Comparison of ENCODE assay signal across 8 cellular contexts in the genomic region with DNA sequence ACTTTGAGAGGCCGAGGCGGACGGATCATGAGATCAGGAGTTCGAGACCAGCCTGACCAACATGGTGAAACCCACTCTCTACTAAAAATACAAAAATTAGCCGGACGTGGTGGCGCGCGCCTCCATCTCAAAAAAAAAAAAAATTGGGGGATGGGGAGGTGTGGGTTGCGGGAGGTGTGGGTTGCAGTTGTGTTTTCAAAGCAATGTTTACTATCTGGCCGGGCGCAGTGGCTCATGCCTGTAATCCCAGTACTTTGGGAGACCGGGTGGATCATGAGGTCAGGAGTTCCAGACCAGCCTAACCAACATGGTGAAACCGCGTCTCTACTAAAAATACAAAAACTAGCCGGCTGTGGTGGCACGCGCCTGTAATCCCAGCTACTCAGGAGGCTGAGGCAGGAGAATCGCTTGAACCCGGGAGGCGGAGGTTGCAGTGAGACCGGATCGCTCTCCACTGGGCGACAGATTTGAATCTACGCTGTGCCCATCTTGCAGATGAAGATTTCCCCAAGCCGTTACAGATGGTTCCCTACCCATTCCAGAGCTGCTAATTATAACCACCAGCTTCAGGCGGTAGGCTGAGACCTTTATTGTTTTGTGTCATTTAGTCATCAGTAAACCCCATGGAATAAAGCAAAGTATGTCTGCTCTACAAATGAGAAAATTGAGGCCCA. TPM values are rescaled to one million over a fixed set of nuclear protein-coding genes. Genes with fewer than 3 reads are reported as not detected.
DNase-seq lines count a peak whose midpoint lies in the region; ATAC-seq and TF ChIP-seq lines count a peak whose summit lies in the region.
"Not testable (repeated sequence)": the region's sequence is repeated elsewhere in the genome, so short reads cannot be mapped to it uniquely, and the experiment has no call there.

No MANE protein-coding gene starts in this region.

- peak overlapping the region; percentile 98 for H3K4me3 Mint-ChIP-seq in activated CD4-positive, alpha-beta T cell treated with anti-CD3 and anti-CD28 coated beads, Interleukin-2, amount 10 ng/mL, durations not matched to agents 24 days and 14 days
- H3K4me3 Mint-ChIP-seq in memory B cell: peak overlapping the region; percentile 96
- H3K4me3 Mint-ChIP-seq in progenitor cell of endocrine pancreas (ENCODE audit: low read depth): peak overlapping the region; percentile 99
- peak overlapping the region; percentile 96 for H3K4me3 Mint-ChIP-seq in type B pancreatic cell

- peaks cover 39% of the 10 kb centered on the region for H3K79me2 ChIP-seq in DOHH2 (ENCODE audit: control insufficient read depth, low read length)

- H3K27ac ChIP-seq in DOHH2 (ENCODE audit: low read depth, low read length): not testable (repeated sequence)
- H3K27ac ChIP-seq in brain microvascular endothelial cell: peak overlapping the region; percentile 46

- H3K4me1 Mint-ChIP-seq in activated CD4-positive, alpha-beta T cell treated with anti-CD3 and anti-CD28 coated beads, Interleukin-2, amount 10 ng/mL, durations not matched to agents 24 days and 14 days: peaks cover 22% of the 10 kb centered on the region
- peaks cover 14% of the 10 kb centered on the region for H3K4me1 Mint-ChIP-seq in memory B cell
- peaks cover 14% of the 10 kb centered on the region for H3K4me1 Mint-ChIP-seq in progenitor cell of endocrine pancreas (ENCODE audit: low read depth)
- H3K4me1 Mint-ChIP-seq in type B pancreatic cell (ENCODE audit: unreplicated experiment): peaks cover 11% of the 10 kb centered on the region

- H3K27me3 Mint-ChIP-seq in activated CD4-positive, alpha-beta T cell treated with anti-CD3 and anti-CD28 coated beads, Interleukin-2, amount 10 ng/mL, durations not matched to agents 24 days and 14 days; memory B cell; progenitor cell of endocrine pancreas; type B pancreatic cell: not testable (repeated sequence)

- H3K27me3 ChIP-seq in DOHH2 (ENCODE audit: control insufficient read depth, low read length); brain microvascular endothelial cell (replicated peaks): not testable (repeated sequence)

- not testable (repeated sequence) for H3F3A ChIP-seq in DOHH2 (ENCODE audit: control insufficient read depth, insufficient read depth)

- H3K9me3 Mint-ChIP-seq in activated CD4-positive, alpha-beta T cell treated with anti-CD3 and anti-CD28 coated beads, Interleukin-2, amount 10 ng/mL, durations not matched to agents 24 days and 14 days; memory B cell; progenitor cell of endocrine pancreas (ENCODE audit: low read depth); type B pancreatic cell: not testable (repeated sequence)

- peaks cover 11% of the 10 kb centered on the region; the same call in 1 of the 2 replicates for H4K20me1 ChIP-seq in DOHH2 (ENCODE audit: control insufficient read depth, insufficient read depth, low read depth, low read length)

- not testable (repeated sequence) for TF ChIP-seq CTCF in DOHH2 (IDR thresholded peaks at IDR 0.05; ENCODE audit: low read depth, low read length, poor library complexity, severe bottlenecking); brain microvascular endothelial cell (IDR thresholded peaks at IDR 0.05; ENCODE audit: low read depth, low read length, missing control alignments); fibroblast of the aortic adventitia (IDR thresholded peaks at IDR 0.05; ENCODE audit: insufficient read depth, low read length); progenitor cell of endocrine pancreas (IDR thresholded peaks at IDR 0.05; ENCODE audit: unreplicated experiment); type B pancreatic cell (conservative IDR thresholded peaks at IDR 0.05)

- H3K36me3 Mint-ChIP-seq in activated CD4-positive, alpha-beta T cell treated with anti-CD3 and anti-CD28 coated beads, Interleukin-2, amount 10 ng/mL, durations not matched to agents 24 days and 14 days (ENCODE audit: low read depth): peaks cover 14% of the 10 kb centered on the region
- not testable (repeated sequence) for H3K36me3 Mint-ChIP-seq in memory B cell
- peaks cover 12% of the 10 kb centered on the region for H3K36me3 Mint-ChIP-seq in progenitor cell of endocrine pancreas (ENCODE audit: insufficient read depth)
- peaks cover 12% of the 10 kb centered on the region for H3K36me3 Mint-ChIP-seq in type B pancreatic cell

- not testable (repeated sequence) for H3K9me2 ChIP-seq in DOHH2 (replicated peaks; ENCODE audit: control insufficient read depth, low read length)

- H3K27ac Mint-ChIP-seq in activated CD4-positive, alpha-beta T cell treated with anti-CD3 and anti-CD28 coated beads, Interleukin-2, amount 10 ng/mL, durations not matched to agents 24 days and 14 days: peak overlapping the region; percentile 96
- not testable (repeated sequence) for H3K27ac Mint-ChIP-seq in memory B cell
- H3K27ac Mint-ChIP-seq in progenitor cell of endocrine pancreas (peak overlapping the region; percentile 97), type B pancreatic cell (peak overlapping the region; percentile 94)

- not testable (repeated sequence) for H3K9me3 ChIP-seq in DOHH2 (ENCODE audit: control insufficient read depth, insufficient read depth, low read length)

- intact Hi-C loops in activated CD4-positive, alpha-beta T cell treated with anti-CD3 and anti-CD28 coated beads, Interleukin-2, amount 10 ng/mL, durations not matched to agents 24 days and 14 days (cut with micrococcal nuclease): loop anchor here (1.0 to 10.0 kb wide), 10 partner anchors 116 to 1424 kb away; a partner anchor contains a TSS

- in situ Hi-C loops in brain microvascular endothelial cell (cut with HindIII; ENCODE audit: low pct_ligation_motif_present, low sequenced_read_pairs): not testable (repeated sequence)

- H3K36me3 ChIP-seq in DOHH2 (ENCODE audit: control insufficient read depth, low read length): peaks cover 28% of the 10 kb centered on the region
- H3K36me3 ChIP-seq in brain microvascular endothelial cell (replicated peaks): not testable (repeated sequence)

- H3K4me2 ChIP-seq in DOHH2 (ENCODE audit: low read length): peak overlapping the region; percentile 65

- DNase-seq in NCI-H69 (lab: John Stamatoyannopoulos, UW): peak; percentile 51
- DNase-seq in activated CD4-positive, alpha-beta T cell treated with anti-CD3 and anti-CD28 coated beads, Interleukin-2, amount 10 ng/mL, durations not matched to agents 24 days and 14 days; brain microvascular endothelial cell; fibroblast of the aortic adventitia (ENCODE audit: low read depth); memory B cell (ENCODE audit: low spot score in 2 of 2); progenitor cell of endocrine pancreas (ENCODE audit: low spot score, unreplicated experiment); type B pancreatic cell (ENCODE audit: extremely low spot score, unreplicated experiment): not testable (repeated sequence)

- H3K4me3 ChIP-seq in DOHH2 (ENCODE audit: low read length) (peak overlapping the region; percentile 92), brain microvascular endothelial cell (ENCODE audit: low read depth, low read length) (peak overlapping the region; percentile 58), fibroblast of the aortic adventitia (ENCODE audit: low read depth, low read length) (peak overlapping the region; percentile 73)

- H3K4me1 ChIP-seq in DOHH2 (ENCODE audit: control insufficient read depth, low read length): peaks cover 29% of the 10 kb centered on the region

- ATAC-seq in memory B cell (ENCODE audit: low read depth): not testable (repeated sequence)

RNA-seq across cellular contexts. Expression of a gene that starts 0.8 kb away (rescaled TPM):
- total RNA-seq in activated CD4-positive, alpha-beta T cell treated with anti-CD3 and anti-CD28 coated beads, Interleukin-2, amount 10 ng/mL, durations not matched to agents 24 days and 14 days: 91.8 and 94.4 TPM in 2 replicates
- total RNA-seq in fibroblast of the aortic adventitia (ENCODE audit: low replicate concordance) (25.5 and 49.5 TPM in 2 replicates), progenitor cell of endocrine pancreas (111 and 112 TPM in 2 replicates), type B pancreatic cell (ENCODE audit: low replicate concordance) (90.8 and 106 TPM in 2 replicates)
